1 cellular context compared by ENCODE assay signal in genomic region chr7:83111391-83111790, GRCh38.
TF ChIP-seq lines count a peak whose summit lies in the region.

No MANE protein-coding gene starts in this region.

TF ChIP-seq in GM23338, 12 proteins besides CTCF, POLR2A, EP300 and RAD21 (continued from another document):
- TF ChIP-seq REST (IDR thresholded peaks at IDR 0.05; ENCODE audit: unreplicated experiment) (no peak), STAT1 (IDR thresholded peaks at IDR 0.05; ENCODE audit: unreplicated experiment) (no peak), JUNB (IDR thresholded peaks at IDR 0.05; ENCODE audit: unreplicated experiment) (no peak), POLR2AphosphoS5 (IDR thresholded peaks at IDR 0.05; ENCODE audit: low read depth) (no peak), EZH2 (IDR thresholded peaks at IDR 0.05; ENCODE audit: low read depth, unreplicated experiment) (no peak), ETS1 (IDR thresholded peaks at IDR 0.05) (no peak), NANOG (IDR thresholded peaks at IDR 0.05; ENCODE audit: borderline replicate concordance) (no peak), EZH2phosphoT487 (IDR thresholded peaks at IDR 0.05; ENCODE audit: unreplicated experiment) (no peak), ZNF114 (CRISPR knock-in tag; IDR thresholded peaks at IDR 0.05) (no peak)
